ENCODE assay signal across 9 cellular contexts in genomic region chr16:71412270-71413160, GRCh38. TPM values are rescaled to one million over a fixed set of nuclear protein-coding genes. Genes with fewer than 3 reads are reported as not detected.
DNase-seq lines count a peak whose midpoint lies in the region; ATAC-seq, FAIRE-seq and TF ChIP-seq lines count a peak whose summit lies in the region.
"Had no signal": no experiment of that assay in that cellular context is flagged by ENCODE, and none has a peak within 500 bp of the region (broad histone marks: within the 10 kb centered on the region; RNA-seq: fewer than 3 reads in every experiment).

No MANE protein-coding gene starts in this region.

- no TSS peak for BruUV-seq in HCT116 (replicated peaks; lab: Mats Ljungman, UMichigan)

- no peaks in the 10 kb centered on the region for H3K9me3 ChIP-seq in HCT116 (ENCODE audit: control insufficient read depth in 1 of 2, insufficient read depth in 1 of 2, low read depth in 1 of 2, low read length in 2 of 2)

- no peaks in the 10 kb centered on the region for H3K79me2 ChIP-seq in HCT116 (ENCODE audit: insufficient read depth, low read length)

- CTCF ChIA-PET in HCT116 (lab: Charles Lee) (interaction anchor here (0.6 to 3.9 kb wide), 23 partner anchors 8 to 642 kb away, joined by 3 to 74 read pairs (median 5); no protein-coding TSS in a partner anchor), WTC11 (lab: Charles Lee) (interaction anchor here (0.6 to 3.9 kb wide), 66 partner anchors 10 to 697 kb away, joined by 3 to 76 read pairs (median 4); partner anchors contain the start of genes CALB2, CHST4, CMTR2 and ZNF19)

- peak; percentile 58 for FAIRE-seq in bronchial epithelial cell (lab: Jason Lieb, UNC)
- FAIRE-seq: TTC549 had no signal

- peaks cover 18% of the 10 kb centered on the region for H3K27me3 ChIP-seq in HCT116 (ENCODE audit: insufficient read depth, low read length)
- no peaks in the 10 kb centered on the region for H3K27me3 ChIP-seq in bronchial epithelial cell (ENCODE audit: control insufficient read depth, insufficient read depth, low read length)

- POLR2A ChIA-PET in HCT116 (lab: Charles Lee) (interaction anchor here (1.0 kb wide), 1 partner anchor 152 kb away, joined by 3 read pairs; no protein-coding TSS in a partner anchor), WTC11 (lab: Charles Lee) (interaction anchor here (1.1 kb wide), 1 partner anchor 9 kb away, joined by 3 read pairs; no protein-coding TSS in a partner anchor)

- no peak for TF ChIP-seq POLR2A in HCT116 (IDR thresholded peaks at IDR 0.05; ENCODE audit: borderline replicate concordance, extremely low read depth, insufficient read depth, insufficient read length)

- peak overlapping the region; percentile 83 for H3K4me2 ChIP-seq in HCT116 (ENCODE audit: low read length)

- no peaks in the 10 kb centered on the region for H3K36me3 Mint-ChIP-seq in WTC11

- peak overlapping the region; percentile 32 to 49 for H3K4me3 ChIP-seq in HCT116 (replicated peaks in 1 of 2; ENCODE audit: low read depth in 1 of 2, low read length in 2 of 2)
- H3K4me3 ChIP-seq in bronchial epithelial cell (ENCODE audit: low read depth, low read length): no peak overlapping the region

- H3K27me3 Mint-ChIP-seq in WTC11 (ENCODE audit: low read depth): peaks cover 7% of the 10 kb centered on the region

- DNase-seq in COLO829 (ENCODE audit: low spot score): peak; percentile 87
- DNase-seq in HCT116 (ENCODE audit: low read depth, low spot score): peak; percentile 64
- peak; percentile 77 for DNase-seq in NCI-H2171 treated with DMSO at 0.1 percent for 48 hours (lab: John Stamatoyannopoulos, UW)
- DNase-seq in WTC11 (ENCODE audit: low spot score): peak; percentile 87
- DNase-seq in bronchial epithelial cell (ENCODE audit: low read depth): peak; percentile 49
- peak; percentile 53 for DNase-seq in iris pigment epithelial cell (ENCODE audit: low read depth)
- peak; percentile 36 to 72 (median 45) for DNase-seq in stimulated activated CD4-positive, alpha-beta T cell treated with anti-CD3 and anti-CD28 coated beads, Interleukin-12 subunit alpha, Interleukin-12 subunit beta, amount 100 ng/mL, for 48 hours (ENCODE audit: low read depth in 2 of 3, low spot score in 1 of 3)

- no peaks in the 10 kb centered on the region for H3K9me3 Mint-ChIP-seq in WTC11

- no peaks in the 10 kb centered on the region for H4K20me1 ChIP-seq in HCT116 (ENCODE audit: insufficient read depth)

- TF ChIP-seq CTCF in HCT116 (IDR thresholded peaks at IDR 0.05 in 2 of 3, conservative IDR thresholded peaks at IDR 0.05 in 1 of 3; ENCODE audit: borderline replicate concordance in 1 of 3, insufficient read depth in 1 of 3, low read depth in 2 of 3, low read length in 2 of 3) (peak; percentile 66 to 95 (median 78)), WTC11 (IDR thresholded peaks at IDR 0.05) (peak; percentile 87), bronchial epithelial cell (IDR thresholded peaks at IDR 0.05; ENCODE audit: insufficient read depth, low read length, severe bottlenecking) (peak; percentile 90)

- H3K9ac ChIP-seq in HCT116 (ENCODE audit: low read length): no peak overlapping the region

- no peaks in the 10 kb centered on the region for H3K36me3 ChIP-seq in HCT116 (ENCODE audit: control insufficient read depth in 1 of 2, insufficient read depth in 2 of 2, low read length in 2 of 2)
- H3K36me3 ChIP-seq in bronchial epithelial cell (ENCODE audit: control insufficient read depth, insufficient read depth, low read length): no peaks in the 10 kb centered on the region

- no peak overlapping the region for H3K27ac ChIP-seq in HCT116 (ENCODE audit: low read depth, low read length)

- no peaks in the 10 kb centered on the region for H3K9me2 ChIP-seq in HCT116 (ENCODE audit: insufficient read depth)

- TF ChIP-seq RAD21 in HCT116 (IDR thresholded peaks at IDR 0.05; ENCODE audit: low read depth): peak; percentile 87

- peak overlapping the region; percentile 97 for H2AFZ ChIP-seq in HCT116 (ENCODE audit: low read depth, low read length, poor library complexity, severe bottlenecking)

- peaks cover 0 to 10% of the 10 kb centered on the region in 2 experiments; a peak in 3 of 4 replicates for H3K4me1 ChIP-seq in HCT116 (ENCODE audit: control insufficient read depth in 1 of 2, insufficient read depth in 2 of 2, low read length in 2 of 2)

- intact Hi-C loops in HCT116 (cut with micrococcal nuclease): loop anchor here (1.0 to 5.0 kb wide), 3 partner anchors 87 to 198 kb away; no protein-coding TSS in a partner anchor

- H3K4me1 Mint-ChIP-seq in WTC11: peaks cover 8% of the 10 kb centered on the region

- ATAC-seq in HCT116: peak; percentile 91
- ATAC-seq in WTC11: peak; percentile 90
- no peak for ATAC-seq in GM21367 (IDR thresholded peaks at IDR 0.05; ENCODE audit: unreplicated experiment)

- H3K4me3 Mint-ChIP-seq in WTC11: peak overlapping the region; percentile 70

- RAD21 ChIA-PET in HCT116 (lab: Charles Lee; ENCODE audit: low non-redundant PET in 1 of 2, low total read pairs in 2 of 2, uncharacterized antibody in 2 of 2, unreplicated experiment in 2 of 2): interaction anchor here (1.0 to 1.4 kb wide), 5 partner anchors 14 to 87 kb away, joined by 3 to 6 read pairs (median 5); no protein-coding TSS in a partner anchor

- no peak overlapping the region for H3K27ac Mint-ChIP-seq in WTC11

TF ChIP-seq in HCT116, 20 proteins besides CTCF, POLR2A, EP300 and RAD21:
- peak; percentile 35; the same call in 1 of the 2 replicates for TF ChIP-seq MAX (IDR thresholded peaks at IDR 0.05)
- TF ChIP-seq CBX3 (IDR thresholded peaks at IDR 0.05; ENCODE audit: low read depth): no peak

TF ChIP-seq in WTC11, 78 proteins besides CTCF, POLR2A, EP300 and RAD21 (continues in another document):
- TF ChIP-seq, protein P1, sequence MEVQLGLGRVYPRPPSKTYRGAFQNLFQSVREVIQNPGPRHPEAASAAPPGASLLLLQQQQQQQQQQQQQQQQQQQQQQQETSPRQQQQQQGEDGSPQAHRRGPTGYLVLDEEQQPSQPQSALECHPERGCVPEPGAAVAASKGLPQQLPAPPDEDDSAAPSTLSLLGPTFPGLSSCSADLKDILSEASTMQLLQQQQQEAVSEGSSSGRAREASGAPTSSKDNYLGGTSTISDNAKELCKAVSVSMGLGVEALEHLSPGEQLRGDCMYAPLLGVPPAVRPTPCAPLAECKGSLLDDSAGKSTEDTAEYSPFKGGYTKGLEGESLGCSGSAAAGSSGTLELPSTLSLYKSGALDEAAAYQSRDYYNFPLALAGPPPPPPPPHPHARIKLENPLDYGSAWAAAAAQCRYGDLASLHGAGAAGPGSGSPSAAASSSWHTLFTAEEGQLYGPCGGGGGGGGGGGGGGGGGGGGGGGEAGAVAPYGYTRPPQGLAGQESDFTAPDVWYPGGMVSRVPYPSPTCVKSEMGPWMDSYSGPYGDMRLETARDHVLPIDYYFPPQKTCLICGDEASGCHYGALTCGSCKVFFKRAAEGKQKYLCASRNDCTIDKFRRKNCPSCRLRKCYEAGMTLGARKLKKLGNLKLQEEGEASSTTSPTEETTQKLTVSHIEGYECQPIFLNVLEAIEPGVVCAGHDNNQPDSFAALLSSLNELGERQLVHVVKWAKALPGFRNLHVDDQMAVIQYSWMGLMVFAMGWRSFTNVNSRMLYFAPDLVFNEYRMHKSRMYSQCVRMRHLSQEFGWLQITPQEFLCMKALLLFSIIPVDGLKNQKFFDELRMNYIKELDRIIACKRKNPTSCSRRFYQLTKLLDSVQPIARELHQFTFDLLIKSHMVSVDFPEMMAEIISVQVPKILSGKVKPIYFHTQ (CRISPR knock-in tag; IDR thresholded peaks at IDR 0.05): no peak
- TF ChIP-seq CREB1 (CRISPR knock-in tag; IDR thresholded peaks at IDR 0.05): no peak
- TF ChIP-seq FOXP1 (CRISPR knock-in tag; IDR thresholded peaks at IDR 0.05; ENCODE audit: borderline replicate concordance): 0 out of 2 replicates have a peak, but pooled peaks have one; percentile 27
- TF ChIP-seq, protein P2, sequence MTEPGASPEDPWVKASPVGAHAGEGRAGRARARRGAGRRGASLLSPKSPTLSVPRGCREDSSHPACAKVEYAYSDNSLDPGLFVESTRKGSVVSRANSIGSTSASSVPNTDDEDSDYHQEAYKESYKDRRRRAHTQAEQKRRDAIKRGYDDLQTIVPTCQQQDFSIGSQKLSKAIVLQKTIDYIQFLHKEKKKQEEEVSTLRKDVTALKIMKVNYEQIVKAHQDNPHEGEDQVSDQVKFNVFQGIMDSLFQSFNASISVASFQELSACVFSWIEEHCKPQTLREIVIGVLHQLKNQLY (CRISPR knock-in tag; IDR thresholded peaks at IDR 0.05): no peak
- TF ChIP-seq FOXK1 (CRISPR knock-in tag; IDR thresholded peaks at IDR 0.05): no peak
- TF ChIP-seq PRRX2 (CRISPR knock-in tag; IDR thresholded peaks at IDR 0.05): no peak
- no peak for TF ChIP-seq NR2C2 (CRISPR knock-in tag; IDR thresholded peaks at IDR 0.05)
- 0 out of 2 replicates have a peak, but pooled peaks have one; percentile 21 for TF ChIP-seq ZNF138 (CRISPR knock-in tag; conservative IDR thresholded peaks at IDR 0.05)
- TF ChIP-seq IRF2 (CRISPR knock-in tag; IDR thresholded peaks at IDR 0.05; ENCODE audit: borderline replicate concordance, low read depth): no peak
- TF ChIP-seq GABPB1 (CRISPR knock-in tag; IDR thresholded peaks at IDR 0.05): 0 out of 2 replicates have a peak, but pooled peaks have one; percentile 10

RNA-seq across cellular contexts. Expression of gene TLE7, which starts 29.3 kb away (rescaled TPM):
- total RNA-seq in HCT116 (2021; ENCODE audit: unreplicated experiment) (not detected), WTC11 (2021) (0.23 to 0.62 TPM (median 0.55 TPM) in 3 replicates), bronchial epithelial cell (not detected in 2 replicates)
- not detected in 2 replicates for polyA plus RNA-seq in HCT116 (2012)

RNA-seq across cellular contexts. Expression of gene ZNF23, which starts 49.5 kb away (rescaled TPM):
- total RNA-seq in HCT116 (2021; ENCODE audit: unreplicated experiment): 11.1 TPM
- polyA plus RNA-seq in HCT116 (2012): 7.8 and 9.6 TPM in 2 replicates
- 9.6 to 11.6 TPM (median 10.5 TPM) in 3 replicates for total RNA-seq in WTC11 (2021)
- total RNA-seq in bronchial epithelial cell: 7.9 and 8.1 TPM in 2 replicates

RNA-seq across cellular contexts. Expression of gene CALB2, which starts 54.0 kb away (rescaled TPM):
- total RNA-seq in HCT116 (2021; ENCODE audit: unreplicated experiment): 5.5 TPM
- polyA plus RNA-seq in HCT116 (2012): 21.0 and 21.8 TPM in 2 replicates
- total RNA-seq in WTC11 (2021): 1.6 to 2.6 TPM (median 2.5 TPM) in 3 replicates
- total RNA-seq in bronchial epithelial cell: 0.26 and 2.2 TPM in 2 replicates
